Comparison of ENCODE assay signal across 16 cellular contexts in genomic region chr12:64147860-64148259, GRCh38.
"Had no signal": no experiment of that assay in that cellular context is flagged by ENCODE, and none has a peak within 500 bp of the region (broad histone marks: within the 10 kb centered on the region; RNA-seq: fewer than 3 reads in every experiment).

No MANE protein-coding gene starts in this region.

- H3K4me1 Mint-ChIP-seq: endodermal cell had no signal

- H3K27ac Mint-ChIP-seq: dendritic cell treated with granulocyte-macrophage colony-stimulating factor and Interleukin-4, amounts not matched to agents 40 ng/mL and 50 ng/mL, for 4 days; endodermal cell; T-cell had no signal

- H3K4me3 ChIP-seq: ovary had no signal

- H3K4me3 Mint-ChIP-seq: dendritic cell treated with granulocyte-macrophage colony-stimulating factor and Interleukin-4, amounts not matched to agents 40 ng/mL and 50 ng/mL, for 4 days; endodermal cell; neural crest cell had no signal

- H3K9me3 Mint-ChIP-seq: dendritic cell treated with granulocyte-macrophage colony-stimulating factor and Interleukin-4, amounts not matched to agents 40 ng/mL and 50 ng/mL, for 4 days; endodermal cell; neural crest cell; T-cell had no signal

- H3K27me3 Mint-ChIP-seq: dendritic cell treated with granulocyte-macrophage colony-stimulating factor and Interleukin-4, amounts not matched to agents 40 ng/mL and 50 ng/mL, for 4 days; T-cell had no signal

- DNase-seq: activated CD4-positive, alpha-beta T cell treated with anti-CD3 and anti-CD28 coated beads for 4 hours; activated CD8-positive, alpha-beta memory T cell treated with anti-CD3 and anti-CD28 coated beads, Interleukin-2, amount 50 U/mL, for 48 hours; activated CD8-positive, alpha-beta T cell treated with anti-CD3 and anti-CD28 coated beads, Interleukin-2, amount 10 ng/mL, durations not matched to agents 7 days and 5 days; activated naive CD4-positive, alpha-beta T cell; brain microvascular endothelial cell; endodermal cell; erythroblast; mammary epithelial cell; ovary; stimulated activated CD4-positive, alpha-beta T cell treated with anti-CD3 and anti-CD28 coated beads, Interleukin-12 subunit alpha, Interleukin-12 subunit beta, amount 100 ng/mL, for 4 hours; stimulated activated CD4-positive, alpha-beta T cell treated with anti-CD3 and anti-CD28 coated beads, Interleukin-2, amount 100 ng/mL, for 48 hours; stimulated activated naive CD8-positive, alpha-beta T cell treated with anti-CD3 and anti-CD28 coated beads, Interleukin-15, Interleukin-2, amounts not matched to agents 100 U/mL and 50 U/mL, for 24 hours; T-cell; WERI-Rb-1 had no signal
